8 cellular contexts compared by ENCODE assay signal in the genomic region with DNA sequence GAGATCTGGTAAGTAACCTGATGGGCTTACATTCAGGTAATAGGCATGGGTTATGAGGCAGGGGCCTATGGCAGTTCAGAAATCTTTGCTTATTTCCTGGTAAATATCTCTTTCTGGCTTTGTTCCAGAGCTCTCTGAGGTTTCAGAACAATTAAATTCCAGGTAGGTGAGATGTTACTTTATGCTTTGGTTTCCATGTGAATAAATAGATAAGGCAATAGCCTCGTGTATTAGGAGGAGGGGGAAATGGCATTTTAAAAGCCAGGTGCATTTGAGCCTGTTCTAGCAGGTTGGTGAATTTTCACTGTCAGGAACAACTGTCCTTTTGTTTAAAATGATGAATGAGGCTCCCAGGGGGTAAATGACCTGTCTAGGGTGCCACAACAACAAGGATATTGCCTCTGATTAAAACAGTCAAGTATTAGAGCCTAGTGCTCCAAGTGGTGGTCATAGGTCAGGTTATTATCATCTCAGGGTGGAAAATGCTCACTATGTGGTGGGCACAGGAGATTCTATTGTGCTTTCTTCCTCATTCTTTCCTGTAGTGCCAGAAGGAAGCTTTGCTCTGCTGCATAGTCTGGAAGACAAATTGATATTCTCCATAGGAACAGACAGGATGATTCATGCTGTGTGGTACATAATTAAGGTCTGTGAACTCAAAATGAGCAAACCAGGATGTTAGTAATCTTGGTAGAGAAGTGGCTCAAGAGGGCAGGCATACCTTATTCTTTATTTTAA.
A peak's percentile ranks its signal among the peaks of the same experiment; 100 is the strongest.
DNase-seq lines count a peak whose midpoint lies in the region; ATAC-seq, FAIRE-seq and TF ChIP-seq lines count a peak whose summit lies in the region.
"Had no signal": no experiment of that assay in that cellular context is flagged by ENCODE, and none has a peak within 500 bp of the region (broad histone marks: within the 10 kb centered on the region; RNA-seq: fewer than 3 reads in every experiment).

No MANE protein-coding gene starts in this region.

- H3K27me3 ChIP-seq in pancreas (no peaks in the 10 kb centered on the region), H7 (ENCODE audit: control insufficient read depth, insufficient read depth, low read length) (no peaks in the 10 kb centered on the region)

- H3K4me1 ChIP-seq in pancreas = no peaks in the 10 kb centered on the region

- no peak for TF ChIP-seq CTCF in cardiac fibroblast (IDR thresholded peaks at IDR 0.05; ENCODE audit: low read depth, low read length)
- TF ChIP-seq CTCF in pancreas (IDR thresholded peaks at IDR 0.05) = no peak

- no peak for FAIRE-seq in pancreas (lab: Jason Lieb, UNC)
- FAIRE-seq: endometrium had no signal

- H3K4me3 ChIP-seq in cardiac fibroblast (replicated peaks in 1 of 2; ENCODE audit: low read depth in 2 of 2, low read length in 2 of 2) = no peak overlapping the region
- H3K4me3 ChIP-seq in pancreas = no peak overlapping the region
- no peak overlapping the region for H3K4me3 ChIP-seq in H7 (ENCODE audit: insufficient read depth, low read depth, low read length)

- 12 to 23% methylated on average over 1 of the region's 1 CpG for WGBS in pancreas, 2 donors

- intact Hi-C loops in pancreas (cut with DNase I) = no loop called here

- ATAC-seq in pancreas = peak; percentile 85 to 90 (median 86)

- peak overlapping the region; percentile 60 to 83 (median 74) for H3K27ac ChIP-seq in pancreas

- H3K36me3 ChIP-seq in pancreas = no peaks in the 10 kb centered on the region
- H3K36me3 ChIP-seq in H7 (replicated peaks; ENCODE audit: control insufficient read depth, insufficient read depth, low read length) = no peaks in the 10 kb centered on the region

- H3K9me3 ChIP-seq in pancreas = no peaks in the 10 kb centered on the region

- DNase-seq in HCEC 1CT = peak; percentile 72
- peak; percentile 92 for DNase-seq in NCI-H345 (lab: John Stamatoyannopoulos, UW)
- peak; percentile 64 to 87 for DNase-seq in cardiac fibroblast (ENCODE audit: low read depth in 2 of 2)
- DNase-seq in pancreas = peak in 3 of 6 donors; percentile 24 to 53 (median 37)
- DNase-seq in germinal center (ENCODE audit: low spot score) = no peak
- no peak for DNase-seq in H7
- DNase-seq in amygdala (lab: John Stamatoyannopoulos, UW) = no peak

Comparison
In these comparisons a context has a peak if more than half of its experiments do, and no peak if none do; other contexts are left out.
1. DNase-seq: peak in HCEC 1CT (single experiment), NCI-H345 (single experiment) and cardiac fibroblast (2 of 2); none in germinal center (single experiment), H7 (single experiment) and amygdala (0 of 56).